In the genomic region with DNA sequence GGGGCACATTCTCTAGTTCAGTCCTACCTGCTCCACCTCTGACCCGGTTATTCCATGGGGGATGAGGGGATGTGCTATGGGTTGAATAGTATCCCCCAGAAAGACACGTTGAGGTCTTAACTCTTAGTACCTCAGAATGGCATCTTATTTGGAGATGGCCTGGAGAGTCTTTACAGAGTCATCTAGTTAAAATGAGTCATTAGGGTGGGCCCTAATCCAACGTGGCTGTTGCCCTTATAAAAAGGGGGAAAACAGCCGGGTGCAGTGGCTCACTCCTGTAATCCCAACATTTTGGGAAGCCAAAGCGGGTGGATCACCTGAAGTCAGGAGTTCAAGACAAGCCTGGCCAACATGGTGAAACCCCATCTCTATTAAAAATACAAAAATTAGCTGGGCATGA, we compare ENCODE assay signal across 19 cellular contexts. TPM values are rescaled to one million over a fixed set of nuclear protein-coding genes. Genes with fewer than 3 reads are reported as not detected.
"Had no signal": no experiment of that assay in that cellular context is flagged by ENCODE, and none has a peak within 500 bp of the region (broad histone marks: within the 10 kb centered on the region; RNA-seq: fewer than 3 reads in every experiment).

No MANE protein-coding gene starts in this region.

- H3K27me3 Mint-ChIP-seq: activated CD4-positive, alpha-beta T cell treated with anti-CD3 and anti-CD28 coated beads for 36 hours had no signal

- H3K36me3 ChIP-seq: esophagus squamous epithelium, lower lobe of right lung, right atrium auricular region, suprapubic skin, upper lobe of left lung, WERI-Rb-1 had no signal

- H3K9me3 Mint-ChIP-seq: mesothelial cell of epicardium had no signal

- H3K4me3 ChIP-seq: esophagus squamous epithelium, lower lobe of right lung, right atrium auricular region, smooth muscle cell, suprapubic skin had no signal

- H3K27ac ChIP-seq: esophagus squamous epithelium, lower lobe of right lung, right atrium auricular region, suprapubic skin, WERI-Rb-1 had no signal

- H3K27ac Mint-ChIP-seq: mesothelial cell of epicardium had no signal

- H3K9me3 ChIP-seq: esophagus squamous epithelium, lower lobe of right lung, right atrium auricular region, suprapubic skin, upper lobe of left lung had no signal

- FAIRE-seq: astrocyte, colon had no signal

- H3K27me3 ChIP-seq: right atrium auricular region, suprapubic skin, upper lobe of left lung had no signal

- H3K4me1 ChIP-seq: esophagus squamous epithelium, right atrium auricular region, suprapubic skin had no signal

- H3K36me3 Mint-ChIP-seq: mesothelial cell of epicardium had no signal

- H3K4me3 Mint-ChIP-seq: activated CD4-positive, alpha-beta T cell treated with anti-CD3 and anti-CD28 coated beads for 36 hours; mesothelial cell of epicardium had no signal

- ATAC-seq: activated CD4-positive, alpha-beta T cell treated with anti-CD3 and anti-CD28 coated beads for 36 hours; activated naive CD4-positive, alpha-beta T cell treated with anti-CD3 and anti-CD28 coated beads, Interleukin-2, amount 50 U/mL, for 72 hours; left cardiac atrium had no signal

- H3K4me2 ChIP-seq: smooth muscle cell had no signal

- DNase-seq: activated CD4-positive, alpha-beta T cell treated with anti-CD3 and anti-CD28 coated beads for 36 hours; activated CD8-positive, alpha-beta memory T cell treated with anti-CD3 and anti-CD28 coated beads for 24 hours; activated effector memory CD4-positive, alpha-beta T cell treated with Interleukin-2 at 50 U/mL for 16 hours; esophagus squamous epithelium; foreskin fibroblast; left cardiac atrium; lower lobe of right lung; stimulated activated naive CD4-positive, alpha-beta T cell treated with Interleukin-2 at 50 U/mL for 16 hours; WERI-Rb-1 had no signal

RNA-seq across cellular contexts. Expression of a gene that starts 5.7 kb away (rescaled TPM):
- total RNA-seq: astrocyte, cardiac septum, mesothelial cell of epicardium, myocyte, smooth muscle cell had no signal
- polyA plus RNA-seq: smooth muscle cell had no signal

RNA-seq across cellular contexts. Expression of a gene that starts 13.5 kb away (rescaled TPM):
- total RNA-seq: astrocyte, cardiac septum, mesothelial cell of epicardium, myocyte, smooth muscle cell had no signal
- polyA plus RNA-seq: smooth muscle cell had no signal

RNA-seq across cellular contexts. Expression of a gene that starts 23.9 kb away (rescaled TPM):
- total RNA-seq: activated CD4-positive, alpha-beta T cell treated with anti-CD3 and anti-CD28 coated beads for 36 hours; activated naive CD4-positive, alpha-beta T cell treated with anti-CD3 and anti-CD28 coated beads, Interleukin-2, amount 50 U/mL, for 72 hours; astrocyte; cardiac septum; esophagus squamous epithelium; left cardiac atrium; lower lobe of right lung; mesothelial cell of epicardium; myocyte; right atrium auricular region; suprapubic skin had no signal

RNA-seq across cellular contexts. Expression of a gene that starts 39.4 kb away (rescaled TPM):
- total RNA-seq: activated CD4-positive, alpha-beta T cell treated with anti-CD3 and anti-CD28 coated beads for 36 hours; activated naive CD4-positive, alpha-beta T cell treated with anti-CD3 and anti-CD28 coated beads, Interleukin-2, amount 50 U/mL, for 72 hours; astrocyte; cardiac septum; left cardiac atrium; lower lobe of right lung; mesothelial cell of epicardium; myocyte; right atrium auricular region; smooth muscle cell; suprapubic skin; upper lobe of left lung had no signal
- polyA plus RNA-seq: smooth muscle cell had no signal
